Comparison of ENCODE assay signal across 17 cellular contexts in the genomic region with DNA sequence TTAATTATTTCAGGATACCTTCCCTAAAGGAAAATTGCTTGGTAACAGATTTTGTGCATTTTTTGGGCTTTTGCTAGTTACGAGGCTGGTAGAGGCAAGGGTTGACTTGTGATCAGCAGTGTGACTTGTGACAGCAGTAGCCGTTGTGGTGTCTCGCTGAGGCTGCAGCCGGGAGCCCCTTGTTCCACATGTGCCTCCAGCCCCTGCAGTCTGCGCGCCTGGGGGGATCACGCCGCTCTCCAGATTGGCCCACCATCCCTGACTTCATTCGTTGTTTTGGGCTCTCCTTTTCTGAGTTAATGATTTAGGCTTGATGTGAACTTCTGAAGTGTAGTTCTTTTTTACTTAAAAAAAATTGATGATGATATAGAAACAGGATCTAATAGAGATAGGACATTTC.
"Had no signal": no experiment of that assay in that cellular context is flagged by ENCODE, and none has a peak within 500 bp of the region (broad histone marks: within the 10 kb centered on the region; RNA-seq: fewer than 3 reads in every experiment).

No MANE protein-coding gene starts in this region.

- H3K27ac Mint-ChIP-seq: memory B cell had no signal

- H3K9me3 Mint-ChIP-seq: activated naive CD4-positive, alpha-beta T cell treated with anti-CD3 and anti-CD28 coated beads for 36 hours; activated T-helper 2 cell treated with anti-CD3 and anti-CD28 coated beads, Interferon-gamma antibody, Interleukin-2, Interleukin-4, amounts not matched to agents 10 μg/mL and 5 μg/mL and 100 μg/mL, durations not matched to agents 14 hours and 24 hours and 36 hours; memory B cell had no signal

- H3K4me2 ChIP-seq: SK-N-SH had no signal

- H3K9ac ChIP-seq: SK-N-SH had no signal

- H3K27me3 ChIP-seq: tibial nerve, vagina had no signal

- H3K4me3 Mint-ChIP-seq: activated naive CD4-positive, alpha-beta T cell treated with anti-CD3 and anti-CD28 coated beads for 36 hours; memory B cell had no signal

- ATAC-seq: left ventricle myocardium superior, right cardiac atrium had no signal

- H3K9me2 ChIP-seq: SK-N-SH had no signal

- H3K27me3 Mint-ChIP-seq: memory B cell had no signal

- H3K36me3 ChIP-seq: prostate gland had no signal

- H3K4me3 ChIP-seq: prostate gland, tibial nerve, vagina had no signal

- H3K9me3 ChIP-seq: prostate gland, SK-N-SH, tibial nerve, vagina had no signal

- DNase-seq: activated CD4-positive, alpha-beta T cell treated with anti-CD3 and anti-CD28 coated beads for 1 hour; activated CD4-positive, alpha-beta T cell treated with anti-CD3 and anti-CD28 coated beads, Interleukin-2, amount 50 U/mL, for 48 hours; activated naive CD4-positive, alpha-beta T cell treated with anti-CD3 and anti-CD28 coated beads for 36 hours; foreskin fibroblast; glutamatergic neuron; hypothalamus; kidney glomerular epithelial cell; left ventricle myocardium superior; right cardiac atrium; SK-N-SH; small intestine; T-helper 1 cell had no signal

- H3K27ac ChIP-seq: vagina had no signal
